Comparison of ENCODE assay signal across 8 cellular contexts in genomic region chrY:20575531-20576088, GRCh38. TPM values are rescaled to one million over a fixed set of nuclear protein-coding genes. Genes with fewer than 3 reads are reported as not detected.
DNase-seq lines count a peak whose midpoint lies in the region; ATAC-seq and TF ChIP-seq lines count a peak whose summit lies in the region.

Gene EIF1AY (plus strand): TSS chrY:20575776. CDS start chrY:20575872, 96 bp downstream.

- H3K27me3 ChIP-seq in neutrophil, result no peaks in the 10 kb centered on the region

- H3K4me1 ChIP-seq in neutrophil (ENCODE audit: control insufficient read depth in 1 of 2, insufficient read depth in 1 of 2, low read depth in 1 of 2, low read length in 1 of 2), result no peaks in the 10 kb centered on the region

- H3K27ac Mint-ChIP-seq in effector memory CD8-positive, alpha-beta T cell, result peak within 1 kb of the TSS; percentile 99 to 100

- no peaks in the 10 kb centered on the region for H3K36me3 ChIP-seq in neutrophil

- H3K4me3 Mint-ChIP-seq in effector memory CD8-positive, alpha-beta T cell, result peak within 1 kb of the TSS; percentile 92 to 98

- no peaks in the 10 kb centered on the region for H3K27me3 Mint-ChIP-seq in effector memory CD8-positive, alpha-beta T cell

- peaks cover 8 to 50% of the 10 kb centered on the region in 2 donors for H3K4me1 Mint-ChIP-seq in effector memory CD8-positive, alpha-beta T cell (ENCODE audit: low read depth in 2 of 2)

- H3K27ac ChIP-seq in neutrophil, result peak within 1 kb of the TSS; percentile 93

- TF ChIP-seq CTCF in neutrophil (IDR thresholded peaks at IDR 0.05), result no peak

- peak within 1 kb of the TSS; percentile 56 to 68 for H3K4me3 ChIP-seq in neutrophil (ENCODE audit: low read depth in 1 of 2, low read length in 1 of 2)

- ATAC-seq in HG03039 (IDR thresholded peaks at IDR 0.05; ENCODE audit: unreplicated experiment), result peak; percentile 90
- ATAC-seq in effector memory CD8-positive, alpha-beta T cell (replicated peaks), result peak; percentile 89
- no peak for ATAC-seq in HG03095 (IDR thresholded peaks at IDR 0.05; ENCODE audit: unreplicated experiment)

- H3K9me3 ChIP-seq in neutrophil, result no peaks in the 10 kb centered on the region

- peaks cover 16% of the 10 kb centered on the region for H3K36me3 Mint-ChIP-seq in effector memory CD8-positive, alpha-beta T cell (ENCODE audit: insufficient read depth)

- no peaks in the 10 kb centered on the region for H3K9me3 Mint-ChIP-seq in effector memory CD8-positive, alpha-beta T cell

- intact Hi-C loops in T-helper 1 cell treated with Interleukin-12 subunit alpha and Interleukin-12 subunit beta and Interleukin-4 antibody, amounts not matched to agents 30 ng/mL and 1 ng/mL, for 36 hours (cut with micrococcal nuclease), result loop anchor here (1.0 to 10.0 kb wide), 18 partner anchors 17 to 1501 kb away; partner anchors contain the start of gene KDM5D

- DNase-seq in CMK (ENCODE audit: low read depth), result peak; percentile 75
- DNase-seq in effector memory CD8-positive, alpha-beta T cell, result peak; percentile 81 to 99 (median 84)
- no peak for DNase-seq in SW480 (ENCODE audit: low spot score)
- DNase-seq in GM19238 (ENCODE audit: insufficient read length, low spot score), result no peak

RNA-seq across cellular contexts. Expression of gene EIF1AY, which starts in this region (rescaled TPM):
- total RNA-seq in T-helper 1 cell treated with Interleukin-12 subunit alpha and Interleukin-12 subunit beta and Interleukin-4 antibody, amounts not matched to agents 30 ng/mL and 1 ng/mL, for 36 hours, result 75.1 and 86.4 TPM in 2 replicates

Comparison
In these comparisons a context has a peak if more than half of its experiments do, and no peak if none do; other contexts are left out.
1. DNase-seq: peak in CMK (single experiment) and effector memory CD8-positive, alpha-beta T cell (3 of 3); none in SW480 (single experiment) and GM19238 (single experiment).